20 cellular contexts compared by ENCODE assay signal in the genomic region with DNA sequence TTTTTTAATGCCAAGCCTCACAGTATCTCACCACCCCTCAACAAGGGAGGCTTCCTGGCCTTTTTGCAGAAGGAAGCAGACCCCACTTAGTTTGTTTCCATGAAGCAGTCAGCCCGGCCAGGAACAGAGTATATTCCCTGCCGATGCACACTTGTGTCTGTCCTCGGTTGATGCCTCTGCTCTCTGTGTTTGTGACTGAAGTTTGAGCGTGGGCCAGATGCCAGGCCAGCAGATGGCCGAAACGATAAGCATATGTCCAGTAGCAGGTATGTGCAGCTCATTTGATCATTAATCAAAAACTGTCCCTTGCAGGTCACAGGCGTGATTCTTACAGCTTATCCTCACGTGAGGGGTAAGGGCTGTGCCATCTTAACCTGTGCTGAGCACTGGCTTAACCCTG.
"Had no signal": no experiment of that assay in that cellular context is flagged by ENCODE, and none has a peak within 500 bp of the region (broad histone marks: within the 10 kb centered on the region; RNA-seq: fewer than 3 reads in every experiment).

No MANE protein-coding gene starts in this region.

- H3K36me3 Mint-ChIP-seq: stimulated activated memory B cell treated with anti-CD40 and anti-IgM and Interleukin-4, amounts not matched to agents 10 μg/mL and 1 μg/mL and 100 μg/mL, for 72 hours had no signal

- ATAC-seq: foreskin keratinocyte; lower lobe of right lung; natural killer cell; sciatic nerve; stimulated activated memory B cell treated with anti-CD40 and anti-IgM and Interleukin-4, amounts not matched to agents 10 μg/mL and 1 μg/mL and 100 μg/mL, for 72 hours; stimulated activated naive CD8-positive, alpha-beta T cell treated with anti-CD3 and anti-CD28 coated beads, Interleukin-15, amount 100 ng/mL, for 72 hours had no signal

- H3K27me3 Mint-ChIP-seq: stimulated activated naive CD8-positive, alpha-beta T cell treated with anti-CD3 and anti-CD28 coated beads, Interleukin-15, amount 100 ng/mL, for 72 hours had no signal

- H3K27ac Mint-ChIP-seq: immature natural killer cell; memory B cell; mesothelial cell of epicardium; natural killer cell; stimulated activated memory B cell treated with anti-CD40 and anti-IgM and Interleukin-4, amounts not matched to agents 10 μg/mL and 1 μg/mL and 100 μg/mL, for 72 hours; stimulated activated naive CD8-positive, alpha-beta T cell treated with anti-CD3 and anti-CD28 coated beads, Interleukin-15, amount 100 ng/mL, for 72 hours had no signal

- H3K4me3 Mint-ChIP-seq: immature natural killer cell; memory B cell; mesothelial cell of epicardium; natural killer cell; neural crest cell; stimulated activated memory B cell treated with anti-CD40 and anti-IgM and Interleukin-4, amounts not matched to agents 10 μg/mL and 1 μg/mL and 100 μg/mL, for 72 hours; stimulated activated naive CD8-positive, alpha-beta T cell treated with anti-CD3 and anti-CD28 coated beads, Interleukin-15, amount 100 ng/mL, for 72 hours had no signal

- FAIRE-seq: keratinocyte had no signal

- H3K4me3 ChIP-seq: left ventricle myocardium inferior, lower lobe of right lung, spleen, thoracic aorta, transverse colon had no signal

- H3K4me1 Mint-ChIP-seq: neural crest cell; stimulated activated memory B cell treated with anti-CD40 and anti-IgM and Interleukin-4, amounts not matched to agents 10 μg/mL and 1 μg/mL and 100 μg/mL, for 72 hours; stimulated activated naive CD8-positive, alpha-beta T cell treated with anti-CD3 and anti-CD28 coated beads, Interleukin-15, amount 100 ng/mL, for 72 hours had no signal

- H3K36me3 ChIP-seq: left ventricle myocardium inferior, lower lobe of right lung, spleen, thoracic aorta, transverse colon had no signal

- DNase-seq: dermis blood vessel endothelial cell; foreskin keratinocyte; immature natural killer cell; left ventricle myocardium inferior; lower lobe of right lung; natural killer cell; posterior cingulate gyrus; spleen; stimulated activated CD4-positive, alpha-beta T cell treated with anti-CD3 and anti-CD28 coated beads, Interleukin-15, amount 100 ng/mL, for 24 hours; stimulated activated CD4-positive, alpha-beta T cell treated with anti-CD3 and anti-CD28 coated beads, Interleukin-1b, Interleukin-23, amount 100 ng/mL, for 48 hours; stimulated activated CD4-positive, alpha-beta T cell treated with anti-CD3 and anti-CD28 coated beads, Interleukin-4, amount 100 ng/mL, for 24 hours; stimulated activated naive CD8-positive, alpha-beta T cell treated with anti-CD3 and anti-CD28 coated beads, Interleukin-15, amount 100 ng/mL, for 72 hours; transverse colon had no signal

- H3K27me3 ChIP-seq: foreskin keratinocyte, spleen, transverse colon had no signal
